ENCODE assay signal across 18 cellular contexts in the genomic region with DNA sequence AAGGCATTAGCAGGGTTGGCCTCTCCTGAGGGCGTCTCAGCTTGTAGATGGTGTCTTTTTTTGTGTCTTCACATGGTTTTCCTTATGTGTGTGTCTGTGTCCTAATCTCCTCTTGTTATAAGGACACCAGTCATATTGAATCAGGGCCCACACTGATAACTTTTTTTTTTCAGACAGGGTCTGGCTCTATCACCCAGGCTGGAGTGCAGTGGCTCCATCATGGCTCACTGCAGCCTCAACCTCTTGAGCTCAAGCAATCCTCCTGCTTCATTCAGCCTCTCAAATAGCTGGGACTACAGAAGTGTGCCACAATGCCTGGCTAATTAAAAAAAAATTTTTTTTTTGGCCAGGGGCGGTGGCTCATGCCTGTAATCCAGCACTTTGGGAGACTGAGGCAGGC. TPM values are rescaled to one million over a fixed set of nuclear protein-coding genes. Genes with fewer than 3 reads are reported as not detected.
A peak's percentile ranks its signal among the peaks of the same experiment; 100 is the strongest.
DNase-seq lines count a peak whose midpoint lies in the region; TF ChIP-seq lines count a peak whose summit lies in the region.
"Had no signal": no experiment of that assay in that cellular context is flagged by ENCODE, and none has a peak within 500 bp of the region (broad histone marks: within the 10 kb centered on the region; RNA-seq: fewer than 3 reads in every experiment).

No MANE protein-coding gene starts in this region.

- POLR2A ChIA-PET in HEK293 (lab: Yijun Ruan, JAX) = interaction anchor here (0.7 kb wide), 1 partner anchor 10 kb away, joined by 5 read pairs; no protein-coding TSS in a partner anchor

- H3K4me3 ChIP-seq in HEK293 (ENCODE audit: low read depth, low read length) = no peak overlapping the region
- H3K4me3 ChIP-seq in neuronal stem cell (ENCODE audit: low read length in 2 of 2) = no peak overlapping the region
- H3K4me3 ChIP-seq: A549; BLaER1 treated with 17β-estradiol and CSF1 and Interleukin-3, amounts not matched to agents 10 nM and 100 nM had no signal

- H3K4me1 ChIP-seq in HEK293 (ENCODE audit: control insufficient read depth, insufficient read depth, low read length) = no peaks in the 10 kb centered on the region
- no peaks in the 10 kb centered on the region for H3K4me1 ChIP-seq in neuronal stem cell (ENCODE audit: control insufficient read depth in 2 of 2, insufficient read depth in 1 of 2, low read depth in 1 of 2, low read length in 2 of 2)
- H3K4me1 ChIP-seq: A549; BLaER1 treated with 17β-estradiol and CSF1 and Interleukin-3, amounts not matched to agents 10 nM and 100 nM; Caco-2 had no signal

- H3K27me3 ChIP-seq in neuronal stem cell (ENCODE audit: control insufficient read depth in 3 of 3, insufficient read depth in 3 of 3, low read depth in 1 of 3, low read length in 3 of 3) = no peaks in the 10 kb centered on the region
- H3K27me3 ChIP-seq: BLaER1 treated with 17β-estradiol and CSF1 and Interleukin-3, amounts not matched to agents 10 nM and 100 nM had no signal

- no peak overlapping the region for H2BK12ac ChIP-seq in neuronal stem cell (ENCODE audit: low read length)

- no peak overlapping the region for H4K8ac ChIP-seq in neuronal stem cell (ENCODE audit: low read depth, low read length)

- DNase-seq in glutamatergic neuron (no peak), neuronal stem cell (ENCODE audit: low spot score) (no peak), NCI-H1048 (lab: John Stamatoyannopoulos, UW) (no peak), 8988T (no peak), medulla oblongata (ENCODE audit: extremely low spot score) (no peak), nephron progenitor cell (no peak)
- DNase-seq: AML-193; Caco-2; Calu3; CD4-positive, alpha-beta T cell; CD8-positive, alpha-beta T cell; DMS79 treated with DMSO at 0.1 percent for 48 hours; GF-D8 had no signal

- H3K23ac ChIP-seq in neuronal stem cell (ENCODE audit: low read depth, low read length, poor library complexity) = no peak overlapping the region

- peak overlapping the region; percentile 11 for H3K4me2 ChIP-seq in neuronal stem cell (ENCODE audit: insufficient read depth, low read length, poor library complexity, severe bottlenecking)
- H3K4me2 ChIP-seq: A549; BLaER1 treated with 17β-estradiol and CSF1 and Interleukin-3, amounts not matched to agents 10 nM and 100 nM had no signal

- no peak overlapping the region for H2AK5ac ChIP-seq in neuronal stem cell (ENCODE audit: low read depth, low read length)

- no peak overlapping the region for H2BK5ac ChIP-seq in neuronal stem cell (ENCODE audit: low read length)

- no peak overlapping the region for H3K18ac ChIP-seq in neuronal stem cell (ENCODE audit: low read length)

- H3K14ac ChIP-seq in neuronal stem cell (ENCODE audit: low read length) = no peak overlapping the region

- H4K91ac ChIP-seq in neuronal stem cell (ENCODE audit: low read depth, low read length, poor library complexity) = no peak overlapping the region

- H2BK120ac ChIP-seq in neuronal stem cell (ENCODE audit: low read depth, low read length) = no peak overlapping the region

- no peak for TF ChIP-seq CTCF in HEK293 (tag by site-specific recombination; IDR thresholded peaks at IDR 0.05)
- no peak for TF ChIP-seq CTCF in glutamatergic neuron (IDR thresholded peaks at IDR 0.05; ENCODE audit: partially characterized antibody, unreplicated experiment)
- no peak for TF ChIP-seq CTCF in nephron progenitor cell (IDR thresholded peaks at IDR 0.05)

- peaks cover 4% of the 10 kb centered on the region for H3K4me1 Mint-ChIP-seq in glutamatergic neuron (ENCODE audit: low read depth, unreplicated experiment)
- peaks cover 5% of the 10 kb centered on the region for H3K4me1 Mint-ChIP-seq in nephron progenitor cell
- H3K4me1 Mint-ChIP-seq: B cell had no signal

- no peaks in the 10 kb centered on the region for H3K79me1 ChIP-seq in neuronal stem cell (ENCODE audit: low read depth, low read length)

- H3K27ac Mint-ChIP-seq in glutamatergic neuron (ENCODE audit: unreplicated experiment) (peak overlapping the region; percentile 94), nephron progenitor cell (no peak overlapping the region)
- H3K27ac Mint-ChIP-seq: B cell; CD4-positive, alpha-beta T cell; CD8-positive, alpha-beta T cell had no signal

- H3K4ac ChIP-seq in neuronal stem cell (ENCODE audit: low read length) = no peak overlapping the region

- no peak overlapping the region for H3K9ac ChIP-seq in neuronal stem cell (ENCODE audit: low read depth, low read length, poor library complexity)
- H3K9ac ChIP-seq: BLaER1 treated with 17β-estradiol and CSF1 and Interleukin-3, amounts not matched to agents 10 nM and 100 nM had no signal

- H3K9me3 Mint-ChIP-seq in glutamatergic neuron (ENCODE audit: unreplicated experiment) = no peaks in the 10 kb centered on the region
- peaks cover 6% of the 10 kb centered on the region for H3K9me3 Mint-ChIP-seq in nephron progenitor cell
- H3K9me3 Mint-ChIP-seq: CD4-positive, alpha-beta T cell; CD8-positive, alpha-beta T cell had no signal

- whole genome bisulfite sequencing in neuronal stem cell (ENCODE audit: extremely low coverage in 2 of 2, insufficient read length in 2 of 2, insufficient replicate concordance in 1 of 2), 2 donors = no CpG with 5 or more reads among the region's 2 CpGs

- H3K27me3 Mint-ChIP-seq in glutamatergic neuron (ENCODE audit: unreplicated experiment) = no peaks in the 10 kb centered on the region
- peaks cover 9% of the 10 kb centered on the region for H3K27me3 Mint-ChIP-seq in nephron progenitor cell (ENCODE audit: low read depth, poor library complexity)
- H3K27me3 Mint-ChIP-seq: B cell; CD4-positive, alpha-beta T cell had no signal

- H3K27ac ChIP-seq in HEK293 (ENCODE audit: extremely low read depth, low read depth, low read length) = no peak overlapping the region
- H3K27ac ChIP-seq in neuronal stem cell (replicated peaks; ENCODE audit: low read length) = no peak overlapping the region
- H3K27ac ChIP-seq: A549; BLaER1 treated with 17β-estradiol and CSF1 and Interleukin-3, amounts not matched to agents 10 nM and 100 nM; C4-2B had no signal

- H3K36me3 ChIP-seq in HEK293 (ENCODE audit: control insufficient read depth in 2 of 2, insufficient read depth in 1 of 2, low read length in 2 of 2) (no peaks in the 10 kb centered on the region), neuronal stem cell (replicated peaks in 1 of 2; ENCODE audit: control insufficient read depth in 2 of 2, insufficient read depth in 2 of 2, low read length in 2 of 2) (no peaks in the 10 kb centered on the region)
- H3K36me3 ChIP-seq: BLaER1 treated with 17β-estradiol and CSF1 and Interleukin-3, amounts not matched to agents 10 nM and 100 nM had no signal

- H2AFZ ChIP-seq in neuronal stem cell (ENCODE audit: low read length) = no peak overlapping the region

- H3K4me3 Mint-ChIP-seq in glutamatergic neuron (ENCODE audit: unreplicated experiment) = peak overlapping the region; percentile 24
- no peak overlapping the region for H3K4me3 Mint-ChIP-seq in nephron progenitor cell
- H3K4me3 Mint-ChIP-seq: B cell; CD4-positive, alpha-beta T cell; CD8-positive, alpha-beta T cell had no signal

- H3K9me3 ChIP-seq in HEK293 (ENCODE audit: control insufficient read depth, insufficient read depth, low read depth, low read length) (no peaks in the 10 kb centered on the region), neuronal stem cell (replicated peaks in 1 of 2; ENCODE audit: control insufficient read depth in 2 of 2, insufficient read depth in 1 of 2, low read depth in 1 of 2, low read length in 2 of 2) (no peaks in the 10 kb centered on the region)
- H3K9me3 ChIP-seq: A549 had no signal

- H2BK15ac ChIP-seq in neuronal stem cell (ENCODE audit: low read length) = no peak overlapping the region

- peaks cover 2% of the 10 kb centered on the region for H3K36me3 Mint-ChIP-seq in glutamatergic neuron (ENCODE audit: unreplicated experiment)
- H3K36me3 Mint-ChIP-seq in nephron progenitor cell (ENCODE audit: low read depth) = no peaks in the 10 kb centered on the region
- H3K36me3 Mint-ChIP-seq: CD8-positive, alpha-beta T cell had no signal

- CTCF ChIA-PET in HEK293 (lab: Yijun Ruan, JAX) = no interaction called here

TF ChIP-seq in HEK293, 187 proteins besides CTCF, POLR2A, EP300 and RAD21:
- TF ChIP-seq, protein P1, sequence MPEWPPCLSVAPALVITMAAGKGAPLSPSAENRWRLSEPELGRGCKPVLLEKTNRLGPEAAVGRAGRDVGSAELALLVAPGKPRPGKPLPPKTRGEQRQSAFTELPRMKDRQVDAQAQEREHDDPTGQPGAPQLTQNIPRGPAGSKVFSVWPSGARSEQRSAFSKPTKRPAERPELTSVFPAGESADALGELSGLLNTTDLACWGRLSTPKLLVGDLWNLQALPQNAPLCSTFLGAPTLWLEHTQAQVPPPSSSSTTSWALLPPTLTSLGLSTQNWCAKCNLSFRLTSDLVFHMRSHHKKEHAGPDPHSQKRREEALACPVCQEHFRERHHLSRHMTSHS (tag by site-specific recombination; IDR thresholded peaks at IDR 0.05) = no peak
- no peak for TF ChIP-seq ZNF114 (tag by site-specific recombination; IDR thresholded peaks at IDR 0.05)
- TF ChIP-seq, protein P2, sequence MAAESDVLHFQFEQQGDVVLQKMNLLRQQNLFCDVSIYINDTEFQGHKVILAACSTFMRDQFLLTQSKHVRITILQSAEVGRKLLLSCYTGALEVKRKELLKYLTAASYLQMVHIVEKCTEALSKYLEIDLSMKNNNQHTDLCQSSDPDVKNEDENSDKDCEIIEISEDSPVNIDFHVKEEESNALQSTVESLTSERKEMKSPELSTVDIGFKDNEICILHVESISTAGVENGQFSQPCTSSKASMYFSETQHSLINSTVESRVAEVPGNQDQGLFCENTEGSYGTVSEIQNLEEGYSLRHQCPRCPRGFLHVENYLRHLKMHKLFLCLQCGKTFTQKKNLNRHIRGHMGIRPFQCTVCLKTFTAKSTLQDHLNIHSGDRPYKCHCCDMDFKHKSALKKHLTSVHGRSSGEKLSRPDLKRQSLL (tag by site-specific recombination; IDR thresholded peaks at IDR 0.05) = peak; percentile 95
- no peak for TF ChIP-seq ZBTB17 (tag by site-specific recombination; IDR thresholded peaks at IDR 0.05)

RNA-seq across cellular contexts. Expression of a gene that starts 41.3 kb away (rescaled TPM):
- 136 TPM for total RNA-seq in glutamatergic neuron (ENCODE audit: unreplicated experiment)
- polyA plus RNA-seq in neuronal stem cell (2013, experiment 1 of 2) = 6.7 TPM
- 7.8 TPM for polyA plus RNA-seq in neuronal stem cell (2013, experiment 2 of 2)
